ENCODE assay signal across 16 cellular contexts in the genomic region with DNA sequence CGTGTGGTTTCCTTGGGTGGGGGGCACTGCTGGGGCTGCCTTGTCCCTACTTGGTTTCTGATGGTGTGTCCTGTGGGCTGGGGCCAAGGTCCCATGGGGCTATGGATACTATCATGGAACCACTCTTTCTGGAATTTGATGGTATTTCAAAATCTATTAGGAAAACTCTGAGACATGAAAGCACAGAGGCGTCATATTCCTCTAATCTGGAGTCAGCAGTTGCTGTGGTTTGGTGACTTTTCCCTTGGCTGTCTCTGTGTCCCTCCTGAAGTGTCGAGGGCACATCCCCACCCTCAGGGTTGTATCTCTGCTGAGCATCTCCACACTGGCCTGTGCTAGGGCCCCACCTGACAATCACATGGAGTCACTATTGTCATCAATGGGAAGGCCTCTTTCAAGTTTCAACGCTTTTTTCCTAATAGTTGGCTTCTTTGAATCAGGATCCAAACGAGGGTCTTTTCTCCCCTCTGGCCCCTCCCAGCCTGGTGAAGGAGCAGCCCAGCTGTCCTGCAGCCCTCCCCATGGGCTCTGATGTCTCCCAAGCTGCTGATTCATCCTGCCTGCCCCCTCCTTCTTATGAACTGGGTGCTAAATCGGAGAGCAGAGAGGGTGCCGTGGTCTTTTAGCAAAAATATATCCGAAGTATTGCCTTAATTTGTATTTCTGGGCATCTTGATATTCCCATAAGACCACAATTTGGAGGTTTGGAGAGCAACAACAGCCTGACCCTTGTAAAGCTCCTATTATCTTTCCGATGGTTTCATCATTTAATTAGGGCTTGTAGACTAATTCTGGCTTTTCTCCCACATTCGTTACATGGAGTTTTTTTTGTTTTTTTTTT. TPM values are rescaled to one million over a fixed set of nuclear protein-coding genes. Genes with fewer than 3 reads are reported as not detected.
DNase-seq lines count a peak whose midpoint lies in the region; ATAC-seq lines count a peak whose summit lies in the region.
"Had no signal": no experiment of that assay in that cellular context is flagged by ENCODE, and none has a peak within 500 bp of the region (broad histone marks: within the 10 kb centered on the region; RNA-seq: fewer than 3 reads in every experiment).

No MANE protein-coding gene starts in this region.

- peak overlapping the region; percentile 65 for H3K27ac Mint-ChIP-seq in central memory CD8-positive, alpha-beta T cell (ENCODE audit: low read depth)
- peak overlapping the region; percentile 69 to 97 (median 90) for H3K27ac Mint-ChIP-seq in naive thymus-derived CD8-positive, alpha-beta T cell

- POLR2A ChIA-PET in naive thymus-derived CD8-positive, alpha-beta T cell (lab: Charles Lee): interaction anchor here (0.7 to 18.4 kb wide), 6 partner anchors 7 to 128 kb away, joined by 3 to 796 read pairs (median 8); a partner anchor contains a TSS

- no peak overlapping the region for H3K4me3 Mint-ChIP-seq in central memory CD8-positive, alpha-beta T cell
- peak overlapping the region in 6 of 10 donors; percentile 5 to 72 (median 8) for H3K4me3 Mint-ChIP-seq in naive thymus-derived CD8-positive, alpha-beta T cell

- H3K36me3 Mint-ChIP-seq in central memory CD8-positive, alpha-beta T cell (ENCODE audit: insufficient read depth): peaks cover 24% of the 10 kb centered on the region
- H3K36me3 Mint-ChIP-seq in naive thymus-derived CD8-positive, alpha-beta T cell: peaks cover 5 to 43% (median 21%) of the 10 kb centered on the region in 3 donors

- DNase-seq in AG08395 (ENCODE audit: low spot score) (peak; percentile 0), D341Med (ENCODE audit: low spot score) (peak; percentile 27), SHP77 treated with DMSO at 0.1 percent for 48 hours (lab: John Stamatoyannopoulos, UW) (no peak), globus pallidus (ENCODE audit: low spot score) (no peak), HPDE6-E6E7 (ENCODE audit: extremely low spot score) (no peak), activated gamma-delta T cell (lab: John Stamatoyannopoulos, UW) (no peak)
- DNase-seq in central memory CD8-positive, alpha-beta T cell (ENCODE audit: low spot score in 2 of 2): no peak
- no peak for DNase-seq in naive thymus-derived CD8-positive, alpha-beta T cell
- DNase-seq: C1 segment of cervical spinal cord; EL; gastrocnemius medialis; NCI-H1048; NCI-H446; SK-N-SH; stimulated activated CD4-positive, alpha-beta T cell treated with anti-CD3 and anti-CD28 coated beads, Interleukin-2, amount 100 ng/mL, for 24 hours; stimulated activated CD8-positive, alpha-beta memory T cell treated with anti-CD3 and anti-CD28 coated beads, Interleukin-4, amount 100 ng/mL, for 48 hours had no signal

- no peaks in the 10 kb centered on the region for H3K9me3 Mint-ChIP-seq in central memory CD8-positive, alpha-beta T cell
- H3K9me3 Mint-ChIP-seq in naive thymus-derived CD8-positive, alpha-beta T cell: no peaks in the 10 kb centered on the region

- H3K4me1 Mint-ChIP-seq in central memory CD8-positive, alpha-beta T cell: peaks cover 56% of the 10 kb centered on the region
- H3K4me1 Mint-ChIP-seq in naive thymus-derived CD8-positive, alpha-beta T cell: peaks cover 35 to 80% (median 73%) of the 10 kb centered on the region in 4 donors

- H3K27me3 Mint-ChIP-seq in central memory CD8-positive, alpha-beta T cell: no peaks in the 10 kb centered on the region
- H3K27me3 Mint-ChIP-seq in naive thymus-derived CD8-positive, alpha-beta T cell: no peaks in the 10 kb centered on the region

- no peak for ATAC-seq in central memory CD8-positive, alpha-beta T cell (replicated peaks; ENCODE audit: extremely low read depth, poor library complexity, severe bottlenecking)
- ATAC-seq in naive thymus-derived CD8-positive, alpha-beta T cell: no peak
- ATAC-seq: gastrocnemius medialis had no signal

RNA-seq across cellular contexts. Expression of a gene that starts 38.5 kb away (rescaled TPM):
- 100 to 1,000 TPM; 308 to 327 TPM for total RNA-seq in naive thymus-derived CD8-positive, alpha-beta T cell
- 10 to 100 TPM; 25.4 to 85.2 (median 38.2) TPM for polyA plus RNA-seq in naive thymus-derived CD8-positive, alpha-beta T cell

RNA-seq across cellular contexts. Expression of a gene that starts 50.3 kb away (rescaled TPM):
- total RNA-seq in naive thymus-derived CD8-positive, alpha-beta T cell: 10 to 100 TPM; 65.0 to 71.9 TPM
- 10 to 100 TPM; 16.1 to 25.4 (median 20.0) TPM for polyA plus RNA-seq in naive thymus-derived CD8-positive, alpha-beta T cell

Comparison
In these comparisons a context has a peak if more than half of its experiments do, and no peak if none do; other contexts are left out.
1. DNase-seq: peak in AG08395 (single experiment) and D341Med (single experiment); none in central memory CD8-positive, alpha-beta T cell (0 of 2), naive thymus-derived CD8-positive, alpha-beta T cell (0 of 10), SHP77 treated with DMSO at 0.1 percent for 48 hours (single experiment), globus pallidus (single experiment), HPDE6-E6E7 (single experiment) and activated gamma-delta T cell (single experiment).